In the genomic region with DNA sequence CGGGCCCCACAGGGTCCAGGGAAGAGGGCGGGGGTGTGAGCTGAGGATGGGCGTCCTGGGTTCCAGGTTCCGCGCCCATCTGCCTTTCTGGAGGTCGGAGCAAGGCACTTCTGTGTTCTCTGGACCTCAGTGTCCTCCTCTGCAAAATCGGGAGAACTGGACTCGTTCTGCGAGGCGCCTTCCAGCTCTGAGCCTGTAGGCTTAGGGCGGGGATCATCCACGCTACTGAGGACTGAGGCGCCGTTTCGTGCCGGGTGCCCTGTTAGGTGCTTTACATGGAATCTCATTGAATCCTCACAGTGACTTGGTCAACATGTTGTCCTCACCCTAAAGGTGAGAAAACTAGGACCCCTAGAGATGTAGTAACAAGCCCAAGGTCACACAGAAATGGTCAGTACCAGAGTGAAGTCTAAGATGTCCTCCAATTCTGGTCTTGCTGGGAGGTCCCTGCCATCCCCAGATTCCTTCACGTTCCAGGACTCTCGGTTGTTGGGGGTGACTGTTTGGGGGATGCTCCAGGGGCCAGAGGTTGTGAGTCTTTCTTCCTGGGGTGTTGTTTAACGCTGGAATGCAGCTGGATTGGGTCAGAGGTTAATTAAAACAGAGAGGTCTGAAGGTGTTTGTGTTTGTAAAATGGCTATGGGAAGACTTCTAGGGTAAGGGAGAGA, we compare ENCODE assay signal across 8 cellular contexts.
DNase-seq lines count a peak whose midpoint lies in the region; ATAC-seq and FAIRE-seq lines count a peak whose summit lies in the region.

No MANE protein-coding gene starts in this region.

- peaks cover 0 to 4% of the 10 kb centered on the region in 2 donors for H3K4me1 ChIP-seq in duodenal mucosa (ENCODE audit: control insufficient read depth in 1 of 2, insufficient read depth in 2 of 2, low read length in 2 of 2)

- H3K27me3 ChIP-seq in duodenal mucosa (ENCODE audit: control insufficient read depth in 1 of 2, insufficient read depth in 2 of 2, low read length in 2 of 2): peaks cover 27 to 31% of the 10 kb centered on the region in 2 donors

- H3K4me3 Mint-ChIP-seq in memory B cell: peak overlapping the region; percentile 88

- no peak overlapping the region for H3K27ac Mint-ChIP-seq in memory B cell

- ATAC-seq in GM18498 (IDR thresholded peaks at IDR 0.05; ENCODE audit: unreplicated experiment) (peak; percentile 19), memory B cell (ENCODE audit: low read depth) (no peak), HG02678 (IDR thresholded peaks at IDR 0.05; ENCODE audit: unreplicated experiment) (no peak), GM18861 (IDR thresholded peaks at IDR 0.05; ENCODE audit: unreplicated experiment) (no peak)

- H3K36me3 ChIP-seq in duodenal mucosa (ENCODE audit: control insufficient read depth in 1 of 2, insufficient read depth in 2 of 2, low read length in 2 of 2): no peaks in the 10 kb centered on the region

- H3K27ac ChIP-seq in duodenal mucosa (ENCODE audit: low read depth, low read length): no peak overlapping the region

- peaks cover 9% of the 10 kb centered on the region for H3K4me1 Mint-ChIP-seq in memory B cell

- H3K36me3 Mint-ChIP-seq in memory B cell: no peaks in the 10 kb centered on the region

- FAIRE-seq in urothelium cell line (lab: Jason Lieb, UNC): no peak

- H3K9me3 Mint-ChIP-seq in memory B cell: no peaks in the 10 kb centered on the region

- peaks cover 13% of the 10 kb centered on the region for H3K27me3 Mint-ChIP-seq in memory B cell

- peak overlapping the region; percentile 7 to 53 for H3K4me3 ChIP-seq in duodenal mucosa (ENCODE audit: low read depth in 1 of 2, low read length in 2 of 2)

- peak; percentile 24 for DNase-seq in NCI-H2107 (lab: John Stamatoyannopoulos, UW)
- no peak for DNase-seq in memory B cell (ENCODE audit: low spot score in 2 of 2)
- DNase-seq in urothelium cell line (ENCODE audit: low spot score): peak; percentile 20
- DNase-seq in hepatic stellate cell (ENCODE audit: low spot score): no peak

- no peak overlapping the region for H3K9ac ChIP-seq in duodenal mucosa (ENCODE audit: low read depth in 1 of 2, low read length in 2 of 2)

- no peaks in the 10 kb centered on the region for H3K9me3 ChIP-seq in duodenal mucosa (ENCODE audit: control insufficient read depth in 1 of 2, low read length in 2 of 2)

Comparison
In these comparisons a context has a peak if more than half of its experiments do, and no peak if none do; other contexts are left out.
1. DNase-seq: peak in NCI-H2107 (single experiment) and urothelium cell line (single experiment); none in memory B cell (0 of 2) and hepatic stellate cell (single experiment).